ENCODE assay signal across 1 cellular context in the genomic region with DNA sequence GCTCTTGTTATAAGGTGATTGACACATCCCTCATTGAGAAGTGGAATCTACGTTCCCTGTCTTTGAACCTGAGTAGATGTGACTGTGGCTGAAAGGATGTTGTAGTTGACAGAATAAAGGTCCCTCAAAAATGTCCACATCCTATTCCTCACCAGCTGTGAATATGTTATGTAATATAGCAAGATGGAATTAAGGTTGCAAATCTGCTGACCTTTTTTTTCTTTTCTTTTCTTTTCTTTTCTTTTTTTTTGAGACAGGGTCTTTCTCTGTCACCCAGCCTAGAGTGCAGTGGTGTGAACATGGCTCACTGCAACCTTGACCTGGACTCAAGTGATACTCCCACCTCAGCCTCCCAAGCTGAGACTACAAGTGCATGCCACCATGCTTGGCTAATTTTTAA.
TF ChIP-seq lines count a peak whose summit lies in the region.

No MANE protein-coding gene starts in this region.

TF ChIP-seq in SK-N-SH treated with all-trans-retinoic acid at 6 μM for 48 hours, 23 proteins besides CTCF, POLR2A, EP300 and RAD21 (continued from another document):
- TF ChIP-seq POU6F1 (CRISPR knock-in tag; IDR thresholded peaks at IDR 0.05; ENCODE audit: borderline replicate concordance, low read depth) (no peak), ISL1 (CRISPR knock-in tag; IDR thresholded peaks at IDR 0.05) (no peak), GLIS3 (CRISPR knock-in tag; IDR thresholded peaks at IDR 0.05) (no peak), CSDC2 (CRISPR knock-in tag; IDR thresholded peaks at IDR 0.05) (no peak), ZFP30 (CRISPR knock-in tag; IDR thresholded peaks at IDR 0.05) (no peak), ZNF70 (CRISPR knock-in tag; IDR thresholded peaks at IDR 0.05) (no peak), ZFP3 (CRISPR knock-in tag; IDR thresholded peaks at IDR 0.05) (no peak), ZNF565 (CRISPR knock-in tag; conservative IDR thresholded peaks at IDR 0.05; ENCODE audit: low read depth) (no peak), TSHZ2 (CRISPR knock-in tag; IDR thresholded peaks at IDR 0.05) (no peak), OSR1 (CRISPR knock-in tag; IDR thresholded peaks at IDR 0.05) (no peak), ZC3H10 (CRISPR knock-in tag; IDR thresholded peaks at IDR 0.05) (no peak), ARNTL (CRISPR knock-in tag; IDR thresholded peaks at IDR 0.05; ENCODE audit: borderline replicate concordance, low read depth) (no peak), BACH2 (CRISPR knock-in tag; IDR thresholded peaks at IDR 0.05; ENCODE audit: borderline replicate concordance) (no peak), RARB (CRISPR knock-in tag; IDR thresholded peaks at IDR 0.05) (no peak), SNAI2 (CRISPR knock-in tag; IDR thresholded peaks at IDR 0.05) (no peak), TOX (CRISPR knock-in tag; IDR thresholded peaks at IDR 0.05; ENCODE audit: borderline replicate concordance) (no peak)
- TF ChIP-seq, protein P1, sequence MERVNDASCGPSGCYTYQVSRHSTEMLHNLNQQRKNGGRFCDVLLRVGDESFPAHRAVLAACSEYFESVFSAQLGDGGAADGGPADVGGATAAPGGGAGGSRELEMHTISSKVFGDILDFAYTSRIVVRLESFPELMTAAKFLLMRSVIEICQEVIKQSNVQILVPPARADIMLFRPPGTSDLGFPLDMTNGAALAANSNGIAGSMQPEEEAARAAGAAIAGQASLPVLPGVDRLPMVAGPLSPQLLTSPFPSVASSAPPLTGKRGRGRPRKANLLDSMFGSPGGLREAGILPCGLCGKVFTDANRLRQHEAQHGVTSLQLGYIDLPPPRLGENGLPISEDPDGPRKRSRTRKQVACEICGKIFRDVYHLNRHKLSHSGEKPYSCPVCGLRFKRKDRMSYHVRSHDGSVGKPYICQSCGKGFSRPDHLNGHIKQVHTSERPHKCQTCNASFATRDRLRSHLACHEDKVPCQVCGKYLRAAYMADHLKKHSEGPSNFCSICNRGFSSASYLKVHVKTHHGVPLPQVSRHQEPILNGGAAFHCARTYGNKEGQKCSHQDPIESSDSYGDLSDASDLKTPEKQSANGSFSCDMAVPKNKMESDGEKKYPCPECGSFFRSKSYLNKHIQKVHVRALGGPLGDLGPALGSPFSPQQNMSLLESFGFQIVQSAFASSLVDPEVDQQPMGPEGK (CRISPR knock-in tag; IDR thresholded peaks at IDR 0.05; ENCODE audit: borderline replicate concordance) = no peak
